ENCODE assay signal across 23 cellular contexts in the genomic region with DNA sequence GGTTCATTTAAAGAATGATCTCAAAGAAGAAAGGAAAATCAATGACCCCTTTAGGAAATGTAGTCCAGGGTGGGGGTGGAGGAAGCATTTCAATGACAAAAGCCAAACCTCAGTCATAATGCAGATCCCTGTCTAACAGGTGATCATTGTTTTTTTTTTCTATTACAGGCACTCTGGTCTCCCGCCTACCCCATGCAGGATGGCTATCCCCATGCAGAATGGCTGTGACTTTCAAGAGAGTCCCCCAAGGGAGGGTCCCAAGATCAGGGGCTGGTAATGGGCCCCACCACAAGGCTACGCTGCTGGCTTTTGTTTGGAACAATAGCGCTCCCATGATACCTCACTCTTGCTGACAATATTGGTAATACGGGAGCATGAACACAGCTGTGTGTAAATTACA.
DNase-seq lines count a peak whose midpoint lies in the region; ATAC-seq and TF ChIP-seq lines count a peak whose summit lies in the region.
"Had no signal": no experiment of that assay in that cellular context is flagged by ENCODE, and none has a peak within 500 bp of the region (broad histone marks: within the 10 kb centered on the region; RNA-seq: fewer than 3 reads in every experiment).

No MANE protein-coding gene starts in this region.

- peak overlapping the region; percentile 52 for H3K4me2 ChIP-seq in OCI-LY7 (ENCODE audit: low read length)

- TF ChIP-seq CTCF in OCI-LY7 (conservative IDR thresholded peaks at IDR 0.05; ENCODE audit: low read length) (no peak), suprapubic skin (IDR thresholded peaks at IDR 0.05) (no peak), type B pancreatic cell (conservative IDR thresholded peaks at IDR 0.05) (no peak)

- H3K9ac ChIP-seq in stomach smooth muscle (ENCODE audit: low read length in 2 of 2): no peak overlapping the region

- no peaks in the 10 kb centered on the region for H3K9me3 Mint-ChIP-seq in naive B cell
- H3K9me3 Mint-ChIP-seq in type B pancreatic cell: no peaks in the 10 kb centered on the region
- H3K9me3 Mint-ChIP-seq: activated T-cell treated with anti-CD3 and anti-CD28 coated beads, Interleukin-2, amount 50 U/mL, for 4 hours; CD8-positive, alpha-beta T cell; dendritic cell treated with granulocyte-macrophage colony-stimulating factor and Interleukin-4, amounts not matched to agents 40 ng/mL and 50 ng/mL, for 4 days; HFFc6; stimulated activated effector memory CD8-positive, alpha-beta T cell treated with anti-CD3 and anti-CD28 coated beads, Interleukin-12 subunit alpha, Interleukin-12 subunit beta, amount 100 ng/mL, for 72 hours had no signal

- WGBS in suprapubic skin: 97% methylated on average over 4 of the region's 4 CpGs

- H3K27me3 Mint-ChIP-seq in naive B cell (no peaks in the 10 kb centered on the region), type B pancreatic cell (no peaks in the 10 kb centered on the region)
- H3K27me3 Mint-ChIP-seq: dendritic cell treated with granulocyte-macrophage colony-stimulating factor and Interleukin-4, amounts not matched to agents 40 ng/mL and 50 ng/mL, for 4 days; naive thymus-derived CD4-positive, alpha-beta T cell had no signal

- peak; percentile 33 for DNase-seq in NCI-H146 (lab: John Stamatoyannopoulos, UW)
- DNase-seq in NCI-H146 treated with DMSO at 0.1 percent for 48 hours (lab: John Stamatoyannopoulos, UW; ENCODE audit: unreplicated experiment): no peak
- DNase-seq in OCI-LY7 (ENCODE audit: low spot score): no peak
- DNase-seq in naive B cell: no peak
- DNase-seq in nucleus accumbens (lab: John Stamatoyannopoulos, UW): no peak
- DNase-seq in suprapubic skin (ENCODE audit: low spot score in 2 of 2): no peak
- DNase-seq in type B pancreatic cell (ENCODE audit: extremely low spot score, unreplicated experiment): no peak
- DNase-seq: activated CD4-positive, alpha-beta T cell treated with anti-CD3 and anti-CD28 coated beads for 1 hour; activated naive CD4-positive, alpha-beta T cell treated with Interleukin-2 at 50 U/mL for 16 hours; activated T-cell treated with anti-CD3 and anti-CD28 coated beads, Interleukin-2, amount 50 U/mL, for 4 hours; DMS79; heart left ventricle; HFFc6; naive thymus-derived CD4-positive, alpha-beta T cell; NCI-H2081 treated with DMSO at 0.1 percent for 48 hours; NCI-H524; tibial artery had no signal

- H4K20me1 ChIP-seq in OCI-LY7 (ENCODE audit: insufficient read depth, low read length): no peaks in the 10 kb centered on the region

- H3K79me2 ChIP-seq in OCI-LY7 (ENCODE audit: insufficient read depth, low read depth, low read length): peaks cover 44% of the 10 kb centered on the region; the same call in 1 of the 2 replicates

- H3K4me3 ChIP-seq in OCI-LY7 (ENCODE audit: low read depth, low read length, poor library complexity, severe bottlenecking): no peak overlapping the region
- no peak overlapping the region for H3K4me3 ChIP-seq in stomach smooth muscle (ENCODE audit: low read length in 2 of 2)
- H3K4me3 ChIP-seq in suprapubic skin: no peak overlapping the region
- H3K4me3 ChIP-seq: cardiac muscle cell, heart left ventricle, tibial artery had no signal

- no peak for TF ChIP-seq POLR2A in suprapubic skin (IDR thresholded peaks at IDR 0.05)

- H3K36me3 ChIP-seq in OCI-LY7 (ENCODE audit: insufficient read depth, low read length): peaks cover 13% of the 10 kb centered on the region
- H3K36me3 ChIP-seq in stomach smooth muscle (ENCODE audit: control insufficient read depth in 2 of 2, insufficient read depth in 2 of 2, low read length in 2 of 2): peaks cover 0 to 3% of the 10 kb centered on the region in 2 donors
- no peaks in the 10 kb centered on the region for H3K36me3 ChIP-seq in suprapubic skin
- H3K36me3 ChIP-seq: cardiac muscle cell, tibial artery had no signal

- H3K27me3 ChIP-seq in stomach smooth muscle (ENCODE audit: control insufficient read depth in 1 of 2, insufficient read depth in 2 of 2, low read length in 2 of 2): no peaks in the 10 kb centered on the region
- H3K27me3 ChIP-seq in suprapubic skin: no peaks in the 10 kb centered on the region
- H3K27me3 ChIP-seq: cardiac muscle cell, heart left ventricle, tibial artery had no signal

- H3K4me1 ChIP-seq in OCI-LY7 (ENCODE audit: insufficient read depth, low read length, poor library complexity, severe bottlenecking) (peaks cover 80% of the 10 kb centered on the region), stomach smooth muscle (ENCODE audit: control insufficient read depth, insufficient read depth, low read length) (peaks cover 19% of the 10 kb centered on the region), suprapubic skin (peaks cover 16% of the 10 kb centered on the region)

- POLR2A ChIA-PET in OCI-LY7 (lab: Charles Lee): interaction anchor here (0.8 to 1.4 kb wide), 5 partner anchors 10 to 77 kb away, joined by 3 read pairs; no protein-coding TSS in a partner anchor

- intact Hi-C loops in OCI-LY7 (cut with micrococcal nuclease; ENCODE audit: unreplicated experiment): no loop called here

- H3K4me1 Mint-ChIP-seq in naive B cell (peaks cover 43 to 72% (median 46%) of the 10 kb centered on the region in 3 donors), type B pancreatic cell (ENCODE audit: unreplicated experiment) (peaks cover 29% of the 10 kb centered on the region)

- H3K27ac Mint-ChIP-seq in naive B cell: peak overlapping the region in 5 of 6 donors; percentile 50 to 91 (median 65)
- H3K27ac Mint-ChIP-seq in type B pancreatic cell: no peak overlapping the region
- H3K27ac Mint-ChIP-seq: CD8-positive, alpha-beta T cell; dendritic cell treated with granulocyte-macrophage colony-stimulating factor and Interleukin-4, amounts not matched to agents 40 ng/mL and 50 ng/mL, for 4 days; stimulated activated effector memory CD8-positive, alpha-beta T cell treated with anti-CD3 and anti-CD28 coated beads, Interleukin-12 subunit alpha, Interleukin-12 subunit beta, amount 100 ng/mL, for 72 hours had no signal

- H3K27ac ChIP-seq in OCI-LY7 (ENCODE audit: low read depth, low read length, poor library complexity, severe bottlenecking) (peak overlapping the region; percentile 67), stomach smooth muscle (ENCODE audit: low read length) (peak overlapping the region; percentile 53), suprapubic skin (no peak overlapping the region)
- H3K27ac ChIP-seq: 22Rv1 had no signal

- CTCF ChIA-PET in OCI-LY7 (lab: Charles Lee; ENCODE audit: unreplicated experiment): interaction anchor here (1.0 kb wide), 1 partner anchor 18 kb away, joined by 3 read pairs; no protein-coding TSS in a partner anchor

- TF ChIP-seq EP300 in suprapubic skin (IDR thresholded peaks at IDR 0.05): no peak

- no peaks in the 10 kb centered on the region for H3K9me2 ChIP-seq in OCI-LY7 (ENCODE audit: insufficient read depth, low read length)

- H3K4me3 Mint-ChIP-seq in naive B cell: no peak overlapping the region
- H3K4me3 Mint-ChIP-seq in type B pancreatic cell: no peak overlapping the region
- H3K4me3 Mint-ChIP-seq: activated T-cell treated with anti-CD3 and anti-CD28 coated beads, Interleukin-2, amount 50 U/mL, for 4 hours; CD8-positive, alpha-beta T cell; dendritic cell treated with granulocyte-macrophage colony-stimulating factor and Interleukin-4, amounts not matched to agents 40 ng/mL and 50 ng/mL, for 4 days; HFFc6; naive thymus-derived CD4-positive, alpha-beta T cell; stimulated activated effector memory CD8-positive, alpha-beta T cell treated with anti-CD3 and anti-CD28 coated beads, Interleukin-12 subunit alpha, Interleukin-12 subunit beta, amount 100 ng/mL, for 72 hours had no signal

- BruUV-seq in OCI-LY7 (replicated peaks; lab: Mats Ljungman, UMichigan): no TSS peak

- no peak overlapping the region for H2AFZ ChIP-seq in OCI-LY7 (ENCODE audit: low read length)

- H3K9me3 ChIP-seq in OCI-LY7 (ENCODE audit: low read length) (no peaks in the 10 kb centered on the region), stomach smooth muscle (ENCODE audit: control insufficient read depth in 2 of 2, low read length in 2 of 2) (no peaks in the 10 kb centered on the region), suprapubic skin (no peaks in the 10 kb centered on the region)
- H3K9me3 ChIP-seq: heart left ventricle, tibial artery had no signal

- ATAC-seq in naive B cell (ENCODE audit: low read depth in 2 of 2): no peak
- ATAC-seq: activated T-cell treated with anti-CD3 and anti-CD28 coated beads, Interleukin-2, amount 50 U/mL, for 4 hours; CD8-positive, alpha-beta T cell; heart left ventricle; naive thymus-derived CD4-positive, alpha-beta T cell; stimulated activated effector memory CD8-positive, alpha-beta T cell treated with anti-CD3 and anti-CD28 coated beads, Interleukin-12 subunit alpha, Interleukin-12 subunit beta, amount 100 ng/mL, for 72 hours had no signal

- H3K36me3 Mint-ChIP-seq in naive B cell (peaks cover under 1 to 2% of the 10 kb centered on the region in 2 donors), type B pancreatic cell (peaks cover 7% of the 10 kb centered on the region)
- H3K36me3 Mint-ChIP-seq: stimulated activated effector memory CD8-positive, alpha-beta T cell treated with anti-CD3 and anti-CD28 coated beads, Interleukin-12 subunit alpha, Interleukin-12 subunit beta, amount 100 ng/mL, for 72 hours had no signal
